8 cellular contexts compared by ENCODE assay signal in the genomic region with DNA sequence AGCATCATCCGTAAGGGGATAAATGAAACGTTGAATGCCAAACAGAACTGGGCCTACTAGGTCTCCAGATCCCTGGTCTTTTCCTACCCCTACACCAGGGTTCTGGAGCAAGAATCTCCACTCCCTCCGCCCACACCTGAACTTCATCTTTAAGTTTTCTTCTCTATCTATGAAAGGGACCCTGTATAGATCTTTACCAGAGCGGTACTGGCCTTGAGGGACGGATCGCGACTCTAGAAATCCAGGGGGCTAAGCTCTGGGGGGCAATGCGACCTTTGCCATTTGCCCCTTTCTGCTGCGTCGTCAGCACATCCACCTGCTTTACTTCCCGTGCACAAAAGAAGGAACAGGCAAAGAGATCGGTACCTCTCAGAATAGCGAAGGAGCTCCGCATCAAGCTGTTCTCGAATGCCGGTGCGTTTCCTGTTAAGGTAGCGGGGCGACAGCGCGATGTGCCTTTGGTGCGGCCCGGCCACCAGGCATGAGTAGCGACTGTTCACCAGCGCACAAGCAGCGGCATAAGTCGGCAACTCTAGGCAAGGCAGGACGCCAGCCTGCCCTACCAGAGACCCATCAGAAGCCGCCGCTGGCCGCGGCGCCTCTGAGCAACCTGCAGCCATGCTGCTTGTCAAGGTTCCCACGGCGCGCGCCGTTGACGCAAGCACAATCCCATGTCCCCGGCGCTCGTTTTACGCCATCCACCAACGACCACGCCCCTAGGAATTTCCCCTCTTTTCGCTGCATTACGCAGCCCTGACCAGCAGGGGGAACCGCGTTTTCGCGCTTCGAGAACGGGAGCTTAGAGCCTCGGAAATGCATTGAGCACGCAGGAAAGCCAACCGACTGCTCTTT. TPM values are rescaled to one million over a fixed set of nuclear protein-coding genes. Genes with fewer than 3 reads are reported as not detected.
DNase-seq lines count a peak whose midpoint lies in the region; ATAC-seq, FAIRE-seq and TF ChIP-seq lines count a peak whose summit lies in the region.

A gene with protein sequence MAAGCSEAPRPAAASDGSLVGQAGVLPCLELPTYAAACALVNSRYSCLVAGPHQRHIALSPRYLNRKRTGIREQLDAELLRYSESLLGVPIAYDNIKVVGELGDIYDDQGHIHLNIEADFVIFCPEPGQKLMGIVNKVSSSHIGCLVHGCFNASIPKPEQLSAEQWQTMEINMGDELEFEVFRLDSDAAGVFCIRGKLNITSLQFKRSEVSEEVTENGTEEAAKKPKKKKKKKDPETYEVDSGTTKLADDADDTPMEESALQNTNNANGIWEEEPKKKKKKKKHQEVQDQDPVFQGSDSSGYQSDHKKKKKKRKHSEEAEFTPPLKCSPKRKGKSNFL (minus strand): TSS at position 641 of the 852 bp plus-strand sequence. CDS start 21 bp downstream, at position 620.

- H3K27ac ChIP-seq in A673 (ENCODE audit: low read depth, low read length, poor library complexity, severe bottlenecking): peak within 1 kb of the TSS; percentile 76
- H3K27ac ChIP-seq in iPS DF 6.9 (ENCODE audit: low read length): no peak within 1 kb of the TSS
- H3K27ac ChIP-seq in gastrocnemius medialis: peak within 1 kb of the TSS; percentile 72 to 81 (median 80)

- POLR2A ChIA-PET in A673 (lab: Charles Lee; ENCODE audit: low non-redundant PET): no interaction called here

- TF ChIP-seq CTCF in A673 (conservative IDR thresholded peaks at IDR 0.05; ENCODE audit: low read depth, low read length) (peak; percentile 96), brain (conservative IDR thresholded peaks at IDR 0.05) (peak; percentile 74 to 86), gastrocnemius medialis (IDR thresholded peaks at IDR 0.05 in 4 of 5, conservative IDR thresholded peaks at IDR 0.05 in 1 of 5) (peak; percentile 82 to 93 (median 84))

- DNase-seq in A673 (ENCODE audit: low spot score): peak; percentile 97
- peak; percentile 91 for DNase-seq in NCI-H2107 treated with DMSO at 0.1 percent for 48 hours (lab: John Stamatoyannopoulos, UW; ENCODE audit: unreplicated experiment)
- DNase-seq in iPS DF 6.9 (ENCODE audit: low read depth, low spot score): peak; percentile 97
- DNase-seq in gastrocnemius medialis: peak; percentile 80 to 90

- H3K4me1 ChIP-seq in A673 (ENCODE audit: insufficient read depth, low read length, poor library complexity, severe bottlenecking) (peaks cover 5% of the 10 kb centered on the region), iPS DF 6.9 (ENCODE audit: control insufficient read depth, insufficient read depth, low read length) (no peaks in the 10 kb centered on the region), gastrocnemius medialis (peaks cover 5 to 21% of the 10 kb centered on the region in 2 donors)

- peak within 1 kb of the TSS; percentile 88 for H3K4me3 ChIP-seq in A673 (ENCODE audit: low read depth, low read length, poor library complexity, severe bottlenecking)
- H3K4me3 ChIP-seq in iPS DF 6.9 (ENCODE audit: low read length): peak within 1 kb of the TSS; percentile 91
- H3K4me3 ChIP-seq in gastrocnemius medialis: peak within 1 kb of the TSS; percentile 78 to 93 (median 85)

- peak within 1 kb of the TSS; percentile 87 to 97 (median 91) for H3K27ac Mint-ChIP-seq in brain

- H3K36me3 ChIP-seq in A673 (ENCODE audit: insufficient read depth, low read length, poor library complexity, severe bottlenecking) (no peaks in the 10 kb centered on the region), iPS DF 6.9 (ENCODE audit: control insufficient read depth, insufficient read depth, low read length) (no peaks in the 10 kb centered on the region), gastrocnemius medialis (peaks cover 0 to under 1% of the 10 kb centered on the region in 2 donors)

- peak; percentile 97 for TF ChIP-seq POLR2A in GM18526 (IDR thresholded peaks at IDR 0.05; ENCODE audit: extremely low read depth, insufficient read length)
- peak; percentile 71 to 82 for TF ChIP-seq POLR2A in gastrocnemius medialis (IDR thresholded peaks at IDR 0.05)

- H3K9me3 ChIP-seq in A673 (ENCODE audit: low read depth, low read length, poor library complexity, severe bottlenecking) (no peaks in the 10 kb centered on the region), iPS DF 6.9 (ENCODE audit: control insufficient read depth, insufficient read depth, low read length) (no peaks in the 10 kb centered on the region), gastrocnemius medialis (no peaks in the 10 kb centered on the region)

- peak within 1 kb of the TSS; percentile 95 to 100 (median 98) for H3K4me3 Mint-ChIP-seq in brain

- H3K27me3 ChIP-seq in A673 (replicated peaks; ENCODE audit: insufficient read depth, low read depth, low read length, poor library complexity) (no peaks in the 10 kb centered on the region), iPS DF 6.9 (ENCODE audit: control insufficient read depth, insufficient read depth, low read length) (no peaks in the 10 kb centered on the region), gastrocnemius medialis (no peaks in the 10 kb centered on the region)

- ATAC-seq in HG03066 (IDR thresholded peaks at IDR 0.05; ENCODE audit: low read depth, unreplicated experiment): peak; percentile 99
- peak; percentile 94 to 96 for ATAC-seq in gastrocnemius medialis

- peaks cover 8% of the 10 kb centered on the region for H3K36me3 Mint-ChIP-seq in brain

- in situ Hi-C loops in gastrocnemius medialis (cut with MboI; ENCODE audit: low sequenced_read_pairs in 4 of 4): no loop called here

- FAIRE-seq in TTC549 (lab: Jason Lieb, UNC): peak; percentile 92

- H3K27me3 Mint-ChIP-seq in brain: peaks cover 8% of the 10 kb centered on the region

- peaks cover 51% of the 10 kb centered on the region for H3K4me1 Mint-ChIP-seq in brain

- CTCF ChIA-PET in A673 (lab: Charles Lee): interaction anchor here (0.5 to 1.4 kb wide), 3 partner anchors 31 to 890 kb away, joined by 3 to 5 read pairs (median 3); no protein-coding TSS in a partner anchor

- intact Hi-C loops in A673 (cut with micrococcal nuclease; ENCODE audit: unreplicated experiment): no loop called here
- intact Hi-C loops in gastrocnemius medialis (cut with DNase I; ENCODE audit: low total_unique reads): loop anchor here (2.0 kb wide), 1 partner anchor 890 kb away; no protein-coding TSS in a partner anchor

- BruUV-seq in A673 (replicated peaks; lab: Mats Ljungman, UMichigan): no TSS peak

- no CpG with 5 or more reads among the region's 56 CpGs for WGBS in iPS DF 6.9 (ENCODE audit: insufficient coverage, insufficient read length)

- no peaks in the 10 kb centered on the region for H3K9me3 Mint-ChIP-seq in brain

RNA-seq across cellular contexts. Expression of the gene that starts here (rescaled TPM):
- total RNA-seq in A673 (2021): 19.0 and 20.1 TPM in 2 replicates
- 2.6 TPM for polyA plus RNA-seq in brain (ENCODE audit: insufficient read depth, low read depth, low replicate concordance)
- total RNA-seq in gastrocnemius medialis: 10 to 100 TPM in 1 of 4 donors, 1 to 10 TPM in 3; 8.0 to 18.0 (median 9.2) TPM
